In genomic region chr10:60669491-60669890, GRCh38 we compare ENCODE assay signal across 13 cellular contexts.
DNase-seq lines count a peak whose midpoint lies in the region; ATAC-seq and TF ChIP-seq lines count a peak whose summit lies in the region.
"Had no signal": no experiment of that assay in that cellular context is flagged by ENCODE, and none has a peak within 500 bp of the region (broad histone marks: within the 10 kb centered on the region; RNA-seq: fewer than 3 reads in every experiment).

No MANE protein-coding gene starts in this region.

- POLR2A ChIA-PET in T-cell (lab: Charles Lee): no interaction called here

- peaks cover 12% of the 10 kb centered on the region for H3K4me1 Mint-ChIP-seq in T-helper 1 cell treated with Interleukin-12 subunit alpha and Interleukin-12 subunit beta and Interleukin-4 antibody, amounts not matched to agents 30 μg/mL and 1 μg/mL, for 36 hours (ENCODE audit: low read depth)
- H3K4me1 Mint-ChIP-seq in T-cell (peaks cover 22 to 39% (median 32%) of the 10 kb centered on the region in 3 donors), nephron progenitor cell (peaks cover 4% of the 10 kb centered on the region)
- H3K4me1 Mint-ChIP-seq: CD4-positive, CD25-positive, alpha-beta regulatory T cell had no signal

- CTCF ChIA-PET in T-cell (lab: Charles Lee): interaction anchor here in 1 of 2 donors (0.8 kb wide), 1 partner anchor 32 kb away, joined by 4 read pairs; no protein-coding TSS in a partner anchor

- DNase-seq in T-helper 1 cell (no peak), T-cell (no peak), kidney glomerular epithelial cell (lab: John Stamatoyannopoulos, UW) (peak; percentile 87), nephron progenitor cell (no peak), NCI-H1105 (lab: John Stamatoyannopoulos, UW) (no peak), GM13977 (ENCODE audit: low spot score) (no peak)
- DNase-seq: AML-193; CD4-positive, CD25-positive, alpha-beta regulatory T cell; DMS79; HCEC 1CT; HFFc6 had no signal

- H3K27ac Mint-ChIP-seq in T-helper 1 cell treated with Interleukin-12 subunit alpha and Interleukin-12 subunit beta and Interleukin-4 antibody, amounts not matched to agents 30 μg/mL and 1 μg/mL, for 36 hours: peak overlapping the region; percentile 15
- H3K27ac Mint-ChIP-seq in T-cell (peak overlapping the region; percentile 24 to 71), nephron progenitor cell (peak overlapping the region; percentile 14)
- H3K27ac Mint-ChIP-seq: CD4-positive, CD25-positive, alpha-beta regulatory T cell; HFFc6 had no signal

- in situ Hi-C loops in GM13977 (cut with MboI; ENCODE audit: low pct_unique_long_range_greater_than_20kb, low sequenced_read_pairs, unreplicated experiment): no loop called here

- ATAC-seq in T-cell (replicated peaks in 1 of 4) (no peak), GM21717 (IDR thresholded peaks at IDR 0.05; ENCODE audit: unreplicated experiment) (no peak)

- H3K27me3 Mint-ChIP-seq in T-helper 1 cell treated with Interleukin-12 subunit alpha and Interleukin-12 subunit beta and Interleukin-4 antibody, amounts not matched to agents 30 μg/mL and 1 μg/mL, for 36 hours (ENCODE audit: low read depth): no peaks in the 10 kb centered on the region
- H3K27me3 Mint-ChIP-seq in T-cell (no peaks in the 10 kb centered on the region), nephron progenitor cell (ENCODE audit: low read depth, poor library complexity) (no peaks in the 10 kb centered on the region)
- H3K27me3 Mint-ChIP-seq: CD4-positive, CD25-positive, alpha-beta regulatory T cell had no signal

- TF ChIP-seq CTCF in nephron progenitor cell (IDR thresholded peaks at IDR 0.05): no peak
- TF ChIP-seq CTCF in GM13977 (IDR thresholded peaks at IDR 0.05; ENCODE audit: extremely low read depth, insufficient read depth, missing control alignments): no peak

- peaks cover 9% of the 10 kb centered on the region for H3K9me3 Mint-ChIP-seq in T-helper 1 cell treated with Interleukin-12 subunit alpha and Interleukin-12 subunit beta and Interleukin-4 antibody, amounts not matched to agents 30 μg/mL and 1 μg/mL, for 36 hours
- H3K9me3 Mint-ChIP-seq in T-cell: peaks cover 0 to 12% (median 9%) of the 10 kb centered on the region in 3 donors
- H3K9me3 Mint-ChIP-seq in nephron progenitor cell: no peaks in the 10 kb centered on the region
- H3K9me3 Mint-ChIP-seq: HFFc6 had no signal

- peaks cover 26% of the 10 kb centered on the region for H3K36me3 Mint-ChIP-seq in T-helper 1 cell treated with Interleukin-12 subunit alpha and Interleukin-12 subunit beta and Interleukin-4 antibody, amounts not matched to agents 30 μg/mL and 1 μg/mL, for 36 hours (ENCODE audit: low read depth)
- H3K36me3 Mint-ChIP-seq in T-cell: peaks cover 17% of the 10 kb centered on the region
- no peaks in the 10 kb centered on the region for H3K36me3 Mint-ChIP-seq in nephron progenitor cell (ENCODE audit: low read depth)
- H3K36me3 Mint-ChIP-seq: CD4-positive, CD25-positive, alpha-beta regulatory T cell had no signal

- H3K4me3 Mint-ChIP-seq in T-helper 1 cell treated with Interleukin-12 subunit alpha and Interleukin-12 subunit beta and Interleukin-4 antibody, amounts not matched to agents 30 μg/mL and 1 μg/mL, for 36 hours: no peak overlapping the region
- H3K4me3 Mint-ChIP-seq in T-cell: no peak overlapping the region
- H3K4me3 Mint-ChIP-seq in nephron progenitor cell: no peak overlapping the region
- H3K4me3 Mint-ChIP-seq: CD4-positive, CD25-positive, alpha-beta regulatory T cell; HFFc6 had no signal
